ENCODE assay signal across 10 cellular contexts in the genomic region with DNA sequence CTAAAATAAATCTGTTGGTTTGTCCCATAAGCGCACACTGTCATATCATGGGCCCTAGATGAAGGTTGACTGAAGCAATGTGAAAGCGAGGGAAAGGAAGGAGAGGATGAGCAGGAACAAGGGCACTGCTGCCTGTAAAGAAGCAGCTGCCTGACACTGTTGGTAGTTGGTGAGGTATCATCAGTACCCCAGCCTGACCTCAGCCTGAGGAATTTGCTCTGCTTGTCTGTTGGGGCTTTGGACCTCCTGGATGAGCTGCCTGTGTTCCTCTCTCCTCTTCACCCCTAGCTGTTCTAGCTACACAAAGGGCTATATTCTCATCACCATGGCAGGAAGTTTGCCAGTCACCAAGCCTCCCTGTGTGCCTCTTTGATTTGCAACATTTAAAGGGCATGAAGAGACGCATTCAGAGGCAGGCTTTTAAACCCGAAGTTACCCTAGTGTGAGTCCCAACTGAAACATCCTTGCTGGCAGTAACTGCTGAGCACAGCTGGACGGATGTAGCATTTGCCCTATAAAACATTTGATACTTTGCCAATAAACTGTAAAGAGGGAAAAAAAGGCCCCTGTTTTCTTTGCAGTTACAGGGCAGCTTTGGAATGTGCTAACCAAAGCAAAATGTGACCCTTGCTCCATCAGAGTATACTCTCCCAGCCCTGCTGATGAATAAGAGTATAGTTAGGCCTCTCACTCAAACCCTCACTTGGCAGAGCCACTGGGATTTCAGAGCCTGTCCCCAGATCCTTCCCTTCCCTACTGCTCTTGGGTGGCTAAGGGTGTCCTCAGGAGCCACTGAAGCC. TPM values are rescaled to one million over a fixed set of nuclear protein-coding genes. Genes with fewer than 3 reads are reported as not detected.
DNase-seq lines count a peak whose midpoint lies in the region; ATAC-seq and TF ChIP-seq lines count a peak whose summit lies in the region.
"Had no signal": no experiment of that assay in that cellular context is flagged by ENCODE, and none has a peak within 500 bp of the region (broad histone marks: within the 10 kb centered on the region; RNA-seq: fewer than 3 reads in every experiment).

No MANE protein-coding gene starts in this region.

- DNase-seq in Daoy (ENCODE audit: low read depth) (peak; percentile 78), adrenal gland (peak in 6 of 7 donors; percentile 32 to 79 (median 54)), right cardiac atrium (peak in 1 of 3 donors; percentile 36), retina (peak; percentile 16)
- DNase-seq in activated T-cell treated with anti-CD3 and anti-CD28 coated beads, Interleukin-2, amount 50 U/mL, for 1 hour, result no peak
- no peak for DNase-seq in CD8-positive, alpha-beta T cell
- DNase-seq: activated B cell treated with CpG ODN at 0.5 μM for 24 hours, uterus had no signal

- TF ChIP-seq CTCF in adrenal gland (IDR thresholded peaks at IDR 0.05), result no peak
- TF ChIP-seq CTCF in CD8-positive, alpha-beta T cell (IDR thresholded peaks at IDR 0.05), result no peak

- no peaks in the 10 kb centered on the region for H3K36me3 Mint-ChIP-seq in CD8-positive, alpha-beta T cell

- ATAC-seq in right cardiac atrium (peak; percentile 69 to 76), HG02642 (IDR thresholded peaks at IDR 0.05; ENCODE audit: poor library complexity, unreplicated experiment) (no peak), HG03108 (IDR thresholded peaks at IDR 0.05; ENCODE audit: unreplicated experiment) (no peak)
- no peak for ATAC-seq in CD8-positive, alpha-beta T cell

- H3K4me3 Mint-ChIP-seq in CD8-positive, alpha-beta T cell, result no peak overlapping the region
- H3K4me3 Mint-ChIP-seq: activated B cell treated with CpG ODN at 0.5 μM for 24 hours had no signal

- H3K4me1 Mint-ChIP-seq in CD8-positive, alpha-beta T cell (ENCODE audit: low read depth), result peaks cover 4% of the 10 kb centered on the region

- intact Hi-C loops in adrenal gland (cut with DNase I), result loop anchor here in 1 of 2 donors (10.0 kb wide), 1 partner anchor 289 kb away; no protein-coding TSS in a partner anchor
- intact Hi-C loops in right cardiac atrium (cut with DNase I), result loop anchor here in 1 of 4 donors (10.0 kb wide), 1 partner anchor 119 kb away; no protein-coding TSS in a partner anchor
- intact Hi-C loops in CD8-positive, alpha-beta T cell (cut with DNase I, micrococcal nuclease), result no loop called here

- no peak overlapping the region for H3K27ac Mint-ChIP-seq in CD8-positive, alpha-beta T cell
- H3K27ac Mint-ChIP-seq: activated B cell treated with CpG ODN at 0.5 μM for 24 hours had no signal

- H3K27ac ChIP-seq in adrenal gland (peak overlapping the region in 4 of 5 donors; percentile 22 to 83 (median 36)), right cardiac atrium (ENCODE audit: low read length) (peak overlapping the region; percentile 28)
- H3K27ac ChIP-seq in CD8-positive, alpha-beta T cell (ENCODE audit: low read depth, low read length), result no peak overlapping the region
- H3K27ac ChIP-seq: uterus had no signal

- no peak overlapping the region for H3K4me3 ChIP-seq in adrenal gland
- no peak overlapping the region for H3K4me3 ChIP-seq in right cardiac atrium (ENCODE audit: low read length)
- H3K4me3 ChIP-seq in CD8-positive, alpha-beta T cell (ENCODE audit: low read depth, low read length), result no peak overlapping the region
- H3K4me3 ChIP-seq: uterus had no signal

- no peaks in the 10 kb centered on the region for H3K9me3 Mint-ChIP-seq in CD8-positive, alpha-beta T cell
- H3K9me3 Mint-ChIP-seq: activated B cell treated with CpG ODN at 0.5 μM for 24 hours had no signal

- no peaks in the 10 kb centered on the region for H3K27me3 Mint-ChIP-seq in CD8-positive, alpha-beta T cell (ENCODE audit: low read depth)

- WGBS in adrenal gland, 4 donors, result 50 to 64% (median 57%) methylated on average over 5 of the region's 5 CpGs
- WGBS in right cardiac atrium, result 62% methylated on average over 5 of the region's 5 CpGs

- H3K36me3 ChIP-seq in adrenal gland (replicated peaks in 1 of 2), result no peaks in the 10 kb centered on the region
- H3K36me3 ChIP-seq in CD8-positive, alpha-beta T cell (ENCODE audit: insufficient read depth, low read length), result no peaks in the 10 kb centered on the region
- H3K36me3 ChIP-seq: uterus had no signal

- POLR2A ChIA-PET in CD8-positive, alpha-beta T cell (lab: Charles Lee), result no interaction called here

- TF ChIP-seq POLR2A in adrenal gland (IDR thresholded peaks at IDR 0.05), result no peak

- no peaks in the 10 kb centered on the region for H3K9me3 ChIP-seq in adrenal gland (replicated peaks in 1 of 3)
- H3K9me3 ChIP-seq in right cardiac atrium (ENCODE audit: control insufficient read depth, low read length), result no peaks in the 10 kb centered on the region
- no peaks in the 10 kb centered on the region for H3K9me3 ChIP-seq in CD8-positive, alpha-beta T cell (ENCODE audit: low read length)
- H3K9me3 ChIP-seq: uterus had no signal

- peaks cover 16 to 39% of the 10 kb centered on the region in 2 donors for H3K4me1 ChIP-seq in adrenal gland (replicated peaks in 1 of 2)
- peaks cover 7% of the 10 kb centered on the region for H3K4me1 ChIP-seq in right cardiac atrium (ENCODE audit: control insufficient read depth, insufficient read depth, low read length)
- H3K4me1 ChIP-seq in CD8-positive, alpha-beta T cell (ENCODE audit: insufficient read depth, low read length), result peaks cover 4% of the 10 kb centered on the region
- H3K4me1 ChIP-seq: uterus had no signal

- H3K27me3 ChIP-seq in adrenal gland, result no peaks in the 10 kb centered on the region
- H3K27me3 ChIP-seq in right cardiac atrium (ENCODE audit: control insufficient read depth, insufficient read depth), result no peaks in the 10 kb centered on the region
- H3K27me3 ChIP-seq in CD8-positive, alpha-beta T cell (ENCODE audit: insufficient read depth, low read length), result no peaks in the 10 kb centered on the region
- H3K27me3 ChIP-seq: uterus had no signal

- CTCF ChIA-PET in CD8-positive, alpha-beta T cell (lab: Charles Lee), result no interaction called here

RNA-seq across cellular contexts. Expression of a gene that starts 22.2 kb away (rescaled TPM):
- total RNA-seq in Daoy (2014; rRNA removed; shearing (Covaris generic)), result 2.6 and 3.0 TPM in 2 replicates
- 10 to 100 TPM; 12.2 to 54.3 (median 32.6) TPM for total RNA-seq in adrenal gland
- 10 to 100 TPM in 1 of 3 donors, 1 to 10 TPM in 2; 7.3 to 12.0 (median 8.9) TPM for polyA plus RNA-seq in adrenal gland
- 10 to 100 TPM; 13.6 to 20.7 (median 18.8) TPM for total RNA-seq in right cardiac atrium
- 2.4 TPM for polyA plus RNA-seq in right cardiac atrium
- 1 to 10 TPM; 2.1 to 2.5 TPM for total RNA-seq in CD8-positive, alpha-beta T cell

Comparison
In these comparisons a context has a peak if more than half of its experiments do, and no peak if none do; other contexts are left out.
1. DNase-seq: peak in Daoy (single experiment), adrenal gland (6 of 7) and retina (single experiment); none in activated T-cell treated with anti-CD3 and anti-CD28 coated beads, Interleukin-2, amount 50 U/mL, for 1 hour (single experiment) and CD8-positive, alpha-beta T cell (0 of 7).
2. ATAC-seq: peak in right cardiac atrium (2 of 2); none in HG02642 (single experiment), CD8-positive, alpha-beta T cell (single experiment) and HG03108 (single experiment).